Comparison of ENCODE assay signal across 22 cellular contexts in genomic region chr5:55594636-55595035, GRCh38. TPM values are rescaled to one million over a fixed set of nuclear protein-coding genes. Genes with fewer than 3 reads are reported as not detected.
A peak's percentile ranks its signal among the peaks of the same experiment; 100 is the strongest.
DNase-seq lines count a peak whose midpoint lies in the region; ATAC-seq, FAIRE-seq and TF ChIP-seq lines count a peak whose summit lies in the region.
"Had no signal": no experiment of that assay in that cellular context is flagged by ENCODE, and none has a peak within 500 bp of the region (broad histone marks: within the 10 kb centered on the region; RNA-seq: fewer than 3 reads in every experiment).

No MANE protein-coding gene starts in this region.

- no peak overlapping the region for H3K9ac ChIP-seq in astrocyte (ENCODE audit: low read length)

- no peak for DNase-seq in right atrium auricular region (ENCODE audit: low spot score)
- DNase-seq in Right ventricle myocardium superior, result no peak
- peak; percentile 16 for DNase-seq in astrocyte (ENCODE audit: low read depth)
- peak; percentile 82 for DNase-seq in fibroblast of the aortic adventitia (ENCODE audit: low read depth)
- no peak for DNase-seq in activated naive CD4-positive, alpha-beta T cell treated with anti-CD3 and anti-CD28 coated beads, Interleukin-2, amount 50 U/mL, for 16 hours
- no peak for DNase-seq in amniotic stem cell (lab: John Stamatoyannopoulos, UW)
- DNase-seq: GDM1, NCI-H1105, NCI-H146, NCI-H2029, NCI-H2227 treated with DMSO at 0.1 percent for 48 hours, NCI-H510A treated with DMSO at 0.1 percent for 48 hours, NCI-H748 treated with DMSO at 0.1 percent for 48 hours, PC-9 had no signal

- no peaks in the 10 kb centered on the region for H3K79me2 ChIP-seq in astrocyte (ENCODE audit: insufficient read depth, low read length)

- no peak for ATAC-seq in Right ventricle myocardium superior (ENCODE audit: poor library complexity)
- no peak for ATAC-seq in GM18909 (IDR thresholded peaks at IDR 0.05; ENCODE audit: poor library complexity, unreplicated experiment)
- ATAC-seq: A549, GM23338 had no signal

- intact Hi-C loops in Right ventricle myocardium superior (cut with DNase I), result loop anchor here (5.0 kb wide), 1 partner anchor 62 kb away; the partner anchor contains the start of gene PLPP1

- peaks cover 2% of the 10 kb centered on the region for H3K9me3 Mint-ChIP-seq in astrocyte (ENCODE audit: unreplicated experiment)
- H3K9me3 Mint-ChIP-seq: GM23338 had no signal

- H3K9me3 ChIP-seq in right atrium auricular region, result no peaks in the 10 kb centered on the region
- H3K9me3 ChIP-seq in astrocyte (ENCODE audit: insufficient read depth, low read depth, low read length), result no peaks in the 10 kb centered on the region
- H3K9me3 ChIP-seq: A549, HAP-1 had no signal

- no peak overlapping the region for H3K4me2 ChIP-seq in astrocyte (ENCODE audit: low read length)
- H3K4me2 ChIP-seq: A549, GM23338, PC-9 had no signal

- TF ChIP-seq CTCF in right atrium auricular region (IDR thresholded peaks at IDR 0.05) (no peak), astrocyte (IDR thresholded peaks at IDR 0.05; ENCODE audit: insufficient read depth, low read depth, low read length) (no peak), fibroblast of the aortic adventitia (IDR thresholded peaks at IDR 0.05; ENCODE audit: insufficient read depth, low read length) (no peak)

- no peak overlapping the region for H3K4me3 ChIP-seq in right atrium auricular region
- no peak overlapping the region for H3K4me3 ChIP-seq in astrocyte (ENCODE audit: insufficient read depth, low read depth, low read length)
- no peak overlapping the region for H3K4me3 ChIP-seq in fibroblast of the aortic adventitia (ENCODE audit: low read depth, low read length)
- H3K4me3 ChIP-seq: A549, GM23338, HAP-1, PC-9 had no signal

- no peak for FAIRE-seq in astrocyte (lab: Jason Lieb, UNC)
- FAIRE-seq: A549, GM18507 had no signal

- H3K27me3 ChIP-seq in right atrium auricular region, result no peaks in the 10 kb centered on the region
- no peaks in the 10 kb centered on the region for H3K27me3 ChIP-seq in astrocyte (ENCODE audit: insufficient read depth, low read length)

- peaks cover 23% of the 10 kb centered on the region for H3K4me1 Mint-ChIP-seq in astrocyte (ENCODE audit: low read depth, unreplicated experiment)
- H3K4me1 Mint-ChIP-seq: B cell had no signal

- no peak overlapping the region for H3K4me3 Mint-ChIP-seq in astrocyte (ENCODE audit: unreplicated experiment)
- H3K4me3 Mint-ChIP-seq: B cell, CD14-positive monocyte, GM23338, IgD-negative memory B cell had no signal

- no peak overlapping the region for H2AFZ ChIP-seq in astrocyte (ENCODE audit: low read depth, low read length)
- H2AFZ ChIP-seq: GM23338, PC-9 had no signal

- peaks cover 0 to 59% of the 10 kb centered on the region in 2 donors for H3K4me1 ChIP-seq in right atrium auricular region
- peaks cover 10% of the 10 kb centered on the region for H3K4me1 ChIP-seq in astrocyte (ENCODE audit: insufficient read depth, low read length)

- H3K27ac Mint-ChIP-seq in astrocyte (ENCODE audit: unreplicated experiment), result no peak overlapping the region
- H3K27ac Mint-ChIP-seq: B cell, GM23338, IgD-negative memory B cell had no signal

- peak overlapping the region; percentile 53 to 57 for H3K27ac ChIP-seq in right atrium auricular region
- no peak overlapping the region for H3K27ac ChIP-seq in astrocyte (ENCODE audit: low read depth, low read length)
- H3K27ac ChIP-seq: A549, PC-9 had no signal

- no peaks in the 10 kb centered on the region for H3K36me3 ChIP-seq in right atrium auricular region
- H3K36me3 ChIP-seq in astrocyte (ENCODE audit: insufficient read depth, low read length), result no peaks in the 10 kb centered on the region
- H3K36me3 ChIP-seq: HAP-1 had no signal

- H4K20me1 ChIP-seq in astrocyte (ENCODE audit: insufficient read depth, low read length), result no peaks in the 10 kb centered on the region

- H3K36me3 Mint-ChIP-seq in astrocyte (ENCODE audit: low read depth, unreplicated experiment), result no peaks in the 10 kb centered on the region
- H3K36me3 Mint-ChIP-seq: CD14-positive monocyte had no signal

- no peaks in the 10 kb centered on the region for H3K27me3 Mint-ChIP-seq in astrocyte (ENCODE audit: low read depth, unreplicated experiment)

RNA-seq across cellular contexts. Expression of gene PLPP1, which starts 59.9 kb away (rescaled TPM):
- total RNA-seq in right atrium auricular region (100 to 1,000 TPM; 170 to 189 TPM), Right ventricle myocardium superior (75.9 TPM), astrocyte (56.3 and 58.9 TPM in 2 replicates), fibroblast of the aortic adventitia (ENCODE audit: low replicate concordance) (71.8 and 254 TPM in 2 replicates)

Comparison
In these comparisons a context has a peak if more than half of its experiments do, and no peak if none do; other contexts are left out.
1. DNase-seq: peak in astrocyte (single experiment) and fibroblast of the aortic adventitia (single experiment); none in right atrium auricular region (single experiment), Right ventricle myocardium superior (single experiment), activated naive CD4-positive, alpha-beta T cell treated with anti-CD3 and anti-CD28 coated beads, Interleukin-2, amount 50 U/mL, for 16 hours (single experiment) and amniotic stem cell (single experiment).